Comparison of ENCODE assay signal across 1 cellular context in genomic region chr2:201924453-201924852, GRCh38.
TF ChIP-seq lines count a peak whose summit lies in the region.

No MANE protein-coding gene starts in this region.

TF ChIP-seq in GM23338, 12 proteins besides CTCF, POLR2A, EP300 and RAD21 (continued from another document):
- TF ChIP-seq, protein P1, sequence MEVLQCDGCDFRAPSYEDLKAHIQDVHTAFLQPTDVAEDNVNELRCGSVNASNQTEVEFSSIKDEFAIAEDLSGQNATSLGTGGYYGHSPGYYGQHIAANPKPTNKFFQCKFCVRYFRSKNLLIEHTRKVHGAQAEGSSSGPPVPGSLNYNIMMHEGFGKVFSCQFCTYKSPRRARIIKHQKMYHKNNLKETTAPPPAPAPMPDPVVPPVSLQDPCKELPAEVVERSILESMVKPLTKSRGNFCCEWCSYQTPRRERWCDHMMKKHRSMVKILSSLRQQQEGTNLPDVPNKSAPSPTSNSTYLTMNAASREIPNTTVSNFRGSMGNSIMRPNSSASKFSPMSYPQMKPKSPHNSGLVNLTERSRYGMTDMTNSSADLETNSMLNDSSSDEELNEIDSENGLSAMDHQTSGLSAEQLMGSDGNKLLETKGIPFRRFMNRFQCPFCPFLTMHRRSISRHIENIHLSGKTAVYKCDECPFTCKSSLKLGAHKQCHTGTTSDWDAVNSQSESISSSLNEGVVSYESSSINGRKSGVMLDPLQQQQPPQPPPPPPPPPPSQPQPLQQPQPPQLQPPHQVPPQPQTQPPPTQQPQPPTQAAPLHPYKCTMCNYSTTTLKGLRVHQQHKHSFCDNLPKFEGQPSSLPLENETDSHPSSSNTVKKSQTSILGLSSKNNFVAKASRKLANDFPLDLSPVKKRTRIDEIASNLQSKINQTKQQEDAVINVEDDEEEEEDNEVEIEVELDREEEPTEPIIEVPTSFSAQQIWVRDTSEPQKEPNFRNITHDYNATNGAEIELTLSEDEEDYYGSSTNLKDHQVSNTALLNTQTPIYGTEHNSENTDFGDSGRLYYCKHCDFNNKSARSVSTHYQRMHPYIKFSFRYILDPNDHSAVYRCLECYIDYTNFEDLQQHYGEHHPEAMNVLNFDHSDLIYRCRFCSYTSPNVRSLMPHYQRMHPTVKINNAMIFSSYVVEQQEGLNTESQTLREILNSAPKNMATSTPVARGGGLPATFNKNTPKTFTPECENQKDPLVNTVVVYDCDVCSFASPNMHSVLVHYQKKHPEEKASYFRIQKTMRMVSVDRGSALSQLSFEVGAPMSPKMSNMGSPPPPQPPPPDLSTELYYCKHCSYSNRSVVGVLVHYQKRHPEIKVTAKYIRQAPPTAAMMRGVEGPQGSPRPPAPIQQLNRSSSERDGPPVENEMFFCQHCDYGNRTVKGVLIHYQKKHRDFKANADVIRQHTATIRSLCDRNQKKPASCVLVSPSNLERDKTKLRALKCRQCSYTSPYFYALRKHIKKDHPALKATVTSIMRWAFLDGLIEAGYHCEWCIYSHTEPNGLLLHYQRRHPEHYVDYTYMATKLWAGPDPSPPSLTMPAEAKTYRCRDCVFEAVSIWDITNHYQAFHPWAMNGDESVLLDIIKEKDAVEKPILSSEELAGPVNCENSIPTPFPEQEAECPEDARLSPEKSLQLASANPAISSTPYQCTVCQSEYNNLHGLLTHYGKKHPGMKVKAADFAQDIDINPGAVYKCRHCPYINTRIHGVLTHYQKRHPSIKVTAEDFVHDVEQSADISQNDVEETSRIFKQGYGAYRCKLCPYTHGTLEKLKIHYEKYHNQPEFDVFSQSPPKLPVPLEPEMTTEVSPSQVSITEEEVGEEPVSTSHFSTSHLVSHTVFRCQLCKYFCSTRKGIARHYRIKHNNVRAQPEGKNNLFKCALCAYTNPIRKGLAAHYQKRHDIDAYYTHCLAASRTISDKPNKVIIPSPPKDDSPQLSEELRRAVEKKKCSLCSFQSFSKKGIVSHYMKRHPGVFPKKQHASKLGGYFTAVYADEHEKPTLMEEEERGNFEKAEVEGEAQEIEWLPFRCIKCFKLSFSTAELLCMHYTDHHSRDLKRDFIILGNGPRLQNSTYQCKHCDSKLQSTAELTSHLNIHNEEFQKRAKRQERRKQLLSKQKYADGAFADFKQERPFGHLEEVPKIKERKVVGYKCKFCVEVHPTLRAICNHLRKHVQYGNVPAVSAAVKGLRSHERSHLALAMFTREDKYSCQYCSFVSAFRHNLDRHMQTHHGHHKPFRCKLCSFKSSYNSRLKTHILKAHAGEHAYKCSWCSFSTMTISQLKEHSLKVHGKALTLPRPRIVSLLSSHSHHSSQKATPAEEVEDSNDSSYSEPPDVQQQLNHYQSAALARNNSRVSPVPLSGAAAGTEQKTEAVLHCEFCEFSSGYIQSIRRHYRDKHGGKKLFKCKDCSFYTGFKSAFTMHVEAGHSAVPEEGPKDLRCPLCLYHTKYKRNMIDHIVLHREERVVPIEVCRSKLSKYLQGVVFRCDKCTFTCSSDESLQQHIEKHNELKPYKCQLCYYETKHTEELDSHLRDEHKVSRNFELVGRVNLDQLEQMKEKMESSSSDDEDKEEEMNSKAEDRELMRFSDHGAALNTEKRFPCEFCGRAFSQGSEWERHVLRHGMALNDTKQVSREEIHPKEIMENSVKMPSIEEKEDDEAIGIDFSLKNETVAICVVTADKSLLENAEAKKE (CRISPR knock-in tag; IDR thresholded peaks at IDR 0.05): no peak
- TF ChIP-seq ZNF331 (CRISPR knock-in tag; IDR thresholded peaks at IDR 0.05; ENCODE audit: low read depth) (no peak), STAT1 (IDR thresholded peaks at IDR 0.05; ENCODE audit: unreplicated experiment) (no peak), EZH2phosphoT487 (IDR thresholded peaks at IDR 0.05; ENCODE audit: unreplicated experiment) (no peak), NANOG (IDR thresholded peaks at IDR 0.05; ENCODE audit: borderline replicate concordance) (no peak), CREB1 (CRISPR knock-in tag; IDR thresholded peaks at IDR 0.05; ENCODE audit: low read depth) (no peak), JUNB (IDR thresholded peaks at IDR 0.05; ENCODE audit: unreplicated experiment) (no peak)
- TF ChIP-seq, protein P2, sequence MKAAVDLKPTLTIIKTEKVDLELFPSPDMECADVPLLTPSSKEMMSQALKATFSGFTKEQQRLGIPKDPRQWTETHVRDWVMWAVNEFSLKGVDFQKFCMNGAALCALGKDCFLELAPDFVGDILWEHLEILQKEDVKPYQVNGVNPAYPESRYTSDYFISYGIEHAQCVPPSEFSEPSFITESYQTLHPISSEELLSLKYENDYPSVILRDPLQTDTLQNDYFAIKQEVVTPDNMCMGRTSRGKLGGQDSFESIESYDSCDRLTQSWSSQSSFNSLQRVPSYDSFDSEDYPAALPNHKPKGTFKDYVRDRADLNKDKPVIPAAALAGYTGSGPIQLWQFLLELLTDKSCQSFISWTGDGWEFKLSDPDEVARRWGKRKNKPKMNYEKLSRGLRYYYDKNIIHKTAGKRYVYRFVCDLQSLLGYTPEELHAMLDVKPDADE (IDR thresholded peaks at IDR 0.05): no peak
